1 cellular context compared by ENCODE assay signal in genomic region chr16:3607161-3607560, GRCh38.
TF ChIP-seq lines count a peak whose summit lies in the region.

No MANE protein-coding gene starts in this region.

TF ChIP-seq in GM23338, 12 proteins besides CTCF, POLR2A, EP300 and RAD21:
- TF ChIP-seq EZH2phosphoT487 (IDR thresholded peaks at IDR 0.05; ENCODE audit: unreplicated experiment) (no peak), EZH2 (IDR thresholded peaks at IDR 0.05; ENCODE audit: low read depth, unreplicated experiment) (no peak), STAT1 (IDR thresholded peaks at IDR 0.05; ENCODE audit: unreplicated experiment) (no peak), NANOG (IDR thresholded peaks at IDR 0.05; ENCODE audit: borderline replicate concordance) (no peak), JUNB (IDR thresholded peaks at IDR 0.05; ENCODE audit: unreplicated experiment) (no peak), ZNF331 (CRISPR knock-in tag; IDR thresholded peaks at IDR 0.05; ENCODE audit: low read depth) (no peak), POLR2AphosphoS5 (IDR thresholded peaks at IDR 0.05; ENCODE audit: low read depth) (no peak), ZNF114 (CRISPR knock-in tag; IDR thresholded peaks at IDR 0.05) (no peak), REST (IDR thresholded peaks at IDR 0.05; ENCODE audit: unreplicated experiment) (no peak), CREB1 (CRISPR knock-in tag; IDR thresholded peaks at IDR 0.05; ENCODE audit: low read depth) (no peak)
- TF ChIP-seq, protein P1, sequence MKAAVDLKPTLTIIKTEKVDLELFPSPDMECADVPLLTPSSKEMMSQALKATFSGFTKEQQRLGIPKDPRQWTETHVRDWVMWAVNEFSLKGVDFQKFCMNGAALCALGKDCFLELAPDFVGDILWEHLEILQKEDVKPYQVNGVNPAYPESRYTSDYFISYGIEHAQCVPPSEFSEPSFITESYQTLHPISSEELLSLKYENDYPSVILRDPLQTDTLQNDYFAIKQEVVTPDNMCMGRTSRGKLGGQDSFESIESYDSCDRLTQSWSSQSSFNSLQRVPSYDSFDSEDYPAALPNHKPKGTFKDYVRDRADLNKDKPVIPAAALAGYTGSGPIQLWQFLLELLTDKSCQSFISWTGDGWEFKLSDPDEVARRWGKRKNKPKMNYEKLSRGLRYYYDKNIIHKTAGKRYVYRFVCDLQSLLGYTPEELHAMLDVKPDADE (IDR thresholded peaks at IDR 0.05): no peak
- TF ChIP-seq, protein P2, sequence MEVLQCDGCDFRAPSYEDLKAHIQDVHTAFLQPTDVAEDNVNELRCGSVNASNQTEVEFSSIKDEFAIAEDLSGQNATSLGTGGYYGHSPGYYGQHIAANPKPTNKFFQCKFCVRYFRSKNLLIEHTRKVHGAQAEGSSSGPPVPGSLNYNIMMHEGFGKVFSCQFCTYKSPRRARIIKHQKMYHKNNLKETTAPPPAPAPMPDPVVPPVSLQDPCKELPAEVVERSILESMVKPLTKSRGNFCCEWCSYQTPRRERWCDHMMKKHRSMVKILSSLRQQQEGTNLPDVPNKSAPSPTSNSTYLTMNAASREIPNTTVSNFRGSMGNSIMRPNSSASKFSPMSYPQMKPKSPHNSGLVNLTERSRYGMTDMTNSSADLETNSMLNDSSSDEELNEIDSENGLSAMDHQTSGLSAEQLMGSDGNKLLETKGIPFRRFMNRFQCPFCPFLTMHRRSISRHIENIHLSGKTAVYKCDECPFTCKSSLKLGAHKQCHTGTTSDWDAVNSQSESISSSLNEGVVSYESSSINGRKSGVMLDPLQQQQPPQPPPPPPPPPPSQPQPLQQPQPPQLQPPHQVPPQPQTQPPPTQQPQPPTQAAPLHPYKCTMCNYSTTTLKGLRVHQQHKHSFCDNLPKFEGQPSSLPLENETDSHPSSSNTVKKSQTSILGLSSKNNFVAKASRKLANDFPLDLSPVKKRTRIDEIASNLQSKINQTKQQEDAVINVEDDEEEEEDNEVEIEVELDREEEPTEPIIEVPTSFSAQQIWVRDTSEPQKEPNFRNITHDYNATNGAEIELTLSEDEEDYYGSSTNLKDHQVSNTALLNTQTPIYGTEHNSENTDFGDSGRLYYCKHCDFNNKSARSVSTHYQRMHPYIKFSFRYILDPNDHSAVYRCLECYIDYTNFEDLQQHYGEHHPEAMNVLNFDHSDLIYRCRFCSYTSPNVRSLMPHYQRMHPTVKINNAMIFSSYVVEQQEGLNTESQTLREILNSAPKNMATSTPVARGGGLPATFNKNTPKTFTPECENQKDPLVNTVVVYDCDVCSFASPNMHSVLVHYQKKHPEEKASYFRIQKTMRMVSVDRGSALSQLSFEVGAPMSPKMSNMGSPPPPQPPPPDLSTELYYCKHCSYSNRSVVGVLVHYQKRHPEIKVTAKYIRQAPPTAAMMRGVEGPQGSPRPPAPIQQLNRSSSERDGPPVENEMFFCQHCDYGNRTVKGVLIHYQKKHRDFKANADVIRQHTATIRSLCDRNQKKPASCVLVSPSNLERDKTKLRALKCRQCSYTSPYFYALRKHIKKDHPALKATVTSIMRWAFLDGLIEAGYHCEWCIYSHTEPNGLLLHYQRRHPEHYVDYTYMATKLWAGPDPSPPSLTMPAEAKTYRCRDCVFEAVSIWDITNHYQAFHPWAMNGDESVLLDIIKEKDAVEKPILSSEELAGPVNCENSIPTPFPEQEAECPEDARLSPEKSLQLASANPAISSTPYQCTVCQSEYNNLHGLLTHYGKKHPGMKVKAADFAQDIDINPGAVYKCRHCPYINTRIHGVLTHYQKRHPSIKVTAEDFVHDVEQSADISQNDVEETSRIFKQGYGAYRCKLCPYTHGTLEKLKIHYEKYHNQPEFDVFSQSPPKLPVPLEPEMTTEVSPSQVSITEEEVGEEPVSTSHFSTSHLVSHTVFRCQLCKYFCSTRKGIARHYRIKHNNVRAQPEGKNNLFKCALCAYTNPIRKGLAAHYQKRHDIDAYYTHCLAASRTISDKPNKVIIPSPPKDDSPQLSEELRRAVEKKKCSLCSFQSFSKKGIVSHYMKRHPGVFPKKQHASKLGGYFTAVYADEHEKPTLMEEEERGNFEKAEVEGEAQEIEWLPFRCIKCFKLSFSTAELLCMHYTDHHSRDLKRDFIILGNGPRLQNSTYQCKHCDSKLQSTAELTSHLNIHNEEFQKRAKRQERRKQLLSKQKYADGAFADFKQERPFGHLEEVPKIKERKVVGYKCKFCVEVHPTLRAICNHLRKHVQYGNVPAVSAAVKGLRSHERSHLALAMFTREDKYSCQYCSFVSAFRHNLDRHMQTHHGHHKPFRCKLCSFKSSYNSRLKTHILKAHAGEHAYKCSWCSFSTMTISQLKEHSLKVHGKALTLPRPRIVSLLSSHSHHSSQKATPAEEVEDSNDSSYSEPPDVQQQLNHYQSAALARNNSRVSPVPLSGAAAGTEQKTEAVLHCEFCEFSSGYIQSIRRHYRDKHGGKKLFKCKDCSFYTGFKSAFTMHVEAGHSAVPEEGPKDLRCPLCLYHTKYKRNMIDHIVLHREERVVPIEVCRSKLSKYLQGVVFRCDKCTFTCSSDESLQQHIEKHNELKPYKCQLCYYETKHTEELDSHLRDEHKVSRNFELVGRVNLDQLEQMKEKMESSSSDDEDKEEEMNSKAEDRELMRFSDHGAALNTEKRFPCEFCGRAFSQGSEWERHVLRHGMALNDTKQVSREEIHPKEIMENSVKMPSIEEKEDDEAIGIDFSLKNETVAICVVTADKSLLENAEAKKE (CRISPR knock-in tag; IDR thresholded peaks at IDR 0.05): no peak
